In the genomic region with DNA sequence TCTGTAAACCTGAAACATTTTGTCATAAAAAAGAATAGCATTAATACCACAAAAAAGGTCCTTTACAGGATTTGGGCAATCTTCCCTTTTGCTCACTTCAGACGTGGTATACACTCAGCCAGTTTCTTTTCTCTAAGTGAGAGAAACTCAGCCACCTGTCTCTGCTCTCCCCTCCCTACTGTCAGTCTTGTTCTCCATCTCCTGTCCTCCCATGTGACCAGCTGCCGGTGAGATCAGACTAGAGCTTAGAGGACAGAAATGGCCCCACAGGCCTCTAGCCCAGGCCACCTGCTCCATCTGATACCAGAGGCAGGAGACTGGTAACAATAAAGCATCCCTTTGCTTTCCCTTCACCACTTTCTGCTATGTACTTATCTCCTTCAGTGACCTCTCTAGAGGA, we compare ENCODE assay signal across 11 cellular contexts. TPM values are rescaled to one million over a fixed set of nuclear protein-coding genes. Genes with fewer than 3 reads are reported as not detected.
DNase-seq lines count a peak whose midpoint lies in the region; ATAC-seq and TF ChIP-seq lines count a peak whose summit lies in the region.
"Had no signal": no experiment of that assay in that cellular context is flagged by ENCODE, and none has a peak within 500 bp of the region (broad histone marks: within the 10 kb centered on the region; RNA-seq: fewer than 3 reads in every experiment).

No MANE protein-coding gene starts in this region.

- intact Hi-C loops in Right ventricle myocardium superior (cut with DNase I) (no loop called here), lower lobe of right lung (cut with DNase I) (no loop called here)

- H3K36me3 ChIP-seq in lower lobe of right lung, result peaks cover 10% of the 10 kb centered on the region

- DNase-seq in DMS53 (lab: John Stamatoyannopoulos, UW) (peak; percentile 86), NCI-H524 (lab: John Stamatoyannopoulos, UW) (peak; percentile 87 to 91), A172 (ENCODE audit: low spot score) (no peak), Right ventricle myocardium superior (no peak), lower lobe of right lung (no peak)
- no peak for DNase-seq in activated CD8-positive, alpha-beta memory T cell treated with anti-CD3 and anti-CD28 coated beads, Interleukin-2, amount 50 U/mL, for 48 hours
- DNase-seq: activated naive CD4-positive, alpha-beta T cell treated with anti-CD3 and anti-CD28 coated beads, Interleukin-2, amount 50 U/mL, for 16 hours; stimulated activated CD8-positive, alpha-beta memory T cell treated with anti-CD3 and anti-CD28 coated beads, Interleukin-4, amount 100 ng/mL, for 48 hours had no signal

- no peak overlapping the region for H3K4me3 ChIP-seq in lower lobe of right lung

- H3K4me1 ChIP-seq in lower lobe of right lung, result no peaks in the 10 kb centered on the region

- TF ChIP-seq CTCF in lower lobe of right lung (IDR thresholded peaks at IDR 0.05), result no peak

- no peaks in the 10 kb centered on the region for H3K27me3 ChIP-seq in lower lobe of right lung (ENCODE audit: low read depth)

- no peaks in the 10 kb centered on the region for H3K9me3 ChIP-seq in lower lobe of right lung

- H3K27ac ChIP-seq in lower lobe of right lung, result no peak overlapping the region
- H3K27ac ChIP-seq: C4-2B had no signal

- peak; percentile 90 for ATAC-seq in GM19023 (IDR thresholded peaks at IDR 0.05; ENCODE audit: unreplicated experiment)
- peak; percentile 76 for ATAC-seq in HG02852 (IDR thresholded peaks at IDR 0.05; ENCODE audit: unreplicated experiment)
- ATAC-seq in Right ventricle myocardium superior (ENCODE audit: poor library complexity), result no peak
- ATAC-seq in lower lobe of right lung, result no peak

RNA-seq across cellular contexts. Expression of a gene that starts 34.9 kb away (rescaled TPM):
- 197 and 288 TPM in 2 replicates for total RNA-seq in A172 (2014; rRNA removed; shearing (Covaris generic))
- total RNA-seq in Right ventricle myocardium superior (133 TPM), lower lobe of right lung (46.6 TPM)

RNA-seq across cellular contexts. Expression of a gene that starts 35.2 kb away (rescaled TPM):
- 123 and 128 TPM in 2 replicates for total RNA-seq in A172 (2014; rRNA removed; shearing (Covaris generic))
- total RNA-seq in Right ventricle myocardium superior (8.7 TPM), lower lobe of right lung (5.0 TPM)

Comparison
In these comparisons a context has a peak if more than half of its experiments do, and no peak if none do; other contexts are left out.
1. DNase-seq: peak in DMS53 (single experiment) and NCI-H524 (2 of 2); none in activated CD8-positive, alpha-beta memory T cell treated with anti-CD3 and anti-CD28 coated beads, Interleukin-2, amount 50 U/mL, for 48 hours (single experiment), A172 (single experiment), Right ventricle myocardium superior (single experiment) and lower lobe of right lung (single experiment).
2. ATAC-seq: peak in GM19023 (single experiment) and HG02852 (single experiment); none in Right ventricle myocardium superior (single experiment) and lower lobe of right lung (0 of 2).
3. RNA of a gene that starts 35.2 kb away (total RNA-seq): 123 to 128 TPM in A172; 8.7 TPM in Right ventricle myocardium superior (single experiment) and 5.0 TPM in lower lobe of right lung (single experiment); every median in the first group is over 10 times any median in the second.